4 cellular contexts compared by ENCODE assay signal in genomic region chr18:74565993-74566392, GRCh38. TPM values are rescaled to one million over a fixed set of nuclear protein-coding genes. Genes with fewer than 3 reads are reported as not detected.
"Had no signal": no experiment of that assay in that cellular context is flagged by ENCODE, and none has a peak within 500 bp of the region (broad histone marks: within the 10 kb centered on the region; RNA-seq: fewer than 3 reads in every experiment).

No MANE protein-coding gene starts in this region.

RNA-seq across cellular contexts. Expression of gene CNDP1, which starts 31.7 kb away (rescaled TPM):
- total RNA-seq: LHCN-M2, M059J, MCF 10A, NCI-H460 had no signal
